ENCODE assay signal across 9 cellular contexts in genomic region chr9:33289501-33289900, GRCh38. TPM values are rescaled to one million over a fixed set of nuclear protein-coding genes. Genes with fewer than 3 reads are reported as not detected.
DNase-seq lines count a peak whose midpoint lies in the region; ATAC-seq and TF ChIP-seq lines count a peak whose summit lies in the region.
"Had no signal": no experiment of that assay in that cellular context is flagged by ENCODE, and none has a peak within 500 bp of the region (broad histone marks: within the 10 kb centered on the region; RNA-seq: fewer than 3 reads in every experiment).

No MANE protein-coding gene starts in this region.

- H2BK120ac ChIP-seq in mesenchymal stem cell (ENCODE audit: low read depth, low read length), result no peak overlapping the region

- no peak for ATAC-seq in RWPE2 (ENCODE audit: low read depth)
- ATAC-seq in HG03521 (IDR thresholded peaks at IDR 0.05; ENCODE audit: unreplicated experiment), result no peak

- H3K4me3 ChIP-seq in RWPE2 (ENCODE audit: severe bottlenecking) (peak overlapping the region; percentile 67), mammary epithelial cell (replicated peaks in 1 of 3; ENCODE audit: insufficient read depth in 1 of 3, low read depth in 2 of 3, low read length in 3 of 3) (peak overlapping the region in 2 of 3 experiments; percentile 75 to 83), mesenchymal stem cell (ENCODE audit: insufficient read depth in 1 of 2, low read depth in 1 of 2, low read length in 2 of 2) (peak overlapping the region; percentile 20 to 97), testis (peak overlapping the region; percentile 73 to 86)

- peak overlapping the region in 1 of 2 experiments; percentile 51 for H2BK12ac ChIP-seq in mesenchymal stem cell (ENCODE audit: low read length in 2 of 2)

- BruUV-seq in mammary epithelial cell (replicated peaks; lab: Mats Ljungman, UMichigan), result no TSS peak

- no peak overlapping the region for H2BK5ac ChIP-seq in mesenchymal stem cell (ENCODE audit: low read depth, low read length, poor library complexity, severe bottlenecking)

- peak overlapping the region; percentile 80 for H3K4me2 ChIP-seq in mammary epithelial cell (ENCODE audit: insufficient read depth, low read depth, low read length)
- H3K4me2 ChIP-seq in mesenchymal stem cell (ENCODE audit: low read length, poor library complexity, severe bottlenecking), result peak overlapping the region; percentile 79

- H3K9ac ChIP-seq in mammary epithelial cell (ENCODE audit: insufficient read depth, low read length) (peak overlapping the region; percentile 64), mesenchymal stem cell (ENCODE audit: low read length) (peak overlapping the region; percentile 100)

- H3K36me3 ChIP-seq in RWPE2 (ENCODE audit: low read depth), result peaks cover 37% of the 10 kb centered on the region
- peaks cover 12% of the 10 kb centered on the region for H3K36me3 ChIP-seq in mammary epithelial cell (ENCODE audit: insufficient read depth, low read length)
- peaks cover 4 to 41% of the 10 kb centered on the region in 2 experiments for H3K36me3 ChIP-seq in mesenchymal stem cell (ENCODE audit: control insufficient read depth in 1 of 2, insufficient read depth in 2 of 2, low read depth in 1 of 2, low read length in 2 of 2)
- H3K36me3 ChIP-seq in testis (ENCODE audit: low read depth, missing control alignments), result no peaks in the 10 kb centered on the region

- H2AK5ac ChIP-seq in mesenchymal stem cell (ENCODE audit: low read length, severe bottlenecking), result peak overlapping the region; percentile 68

- H3K23ac ChIP-seq in mesenchymal stem cell (ENCODE audit: low read length in 2 of 2), result no peak overlapping the region

- H4K20me1 ChIP-seq in mammary epithelial cell (ENCODE audit: insufficient read depth, low read length), result no peaks in the 10 kb centered on the region

- intact Hi-C loops in mammary epithelial cell (cut with micrococcal nuclease), result no loop called here
- intact Hi-C loops in testis (cut with DNase I; ENCODE audit: low total_unique reads), result no loop called here

- TF ChIP-seq POLR2A in testis (IDR thresholded peaks at IDR 0.05), result no peak

- 0% methylated on average over 2 of the region's 12 CpGs for WGBS in mammary epithelial cell (ENCODE audit: low coverage, missing lambda C conversion rate)
- 98% methylated on average over 4 of the region's 12 CpGs for WGBS in mesenchymal stem cell
- WGBS in testis, 2 donors, result 5 to 14% methylated on average over 11 to 12 of the region's 12 CpGs

- peak overlapping the region; percentile 46 to 87 for H3K18ac ChIP-seq in mesenchymal stem cell (ENCODE audit: low read depth in 1 of 2, low read length in 2 of 2)

- H2AFZ ChIP-seq in mammary epithelial cell (ENCODE audit: low read depth, low read length), result peak overlapping the region; percentile 76
- no peak overlapping the region for H2AFZ ChIP-seq in mesenchymal stem cell (ENCODE audit: low read depth, low read length)

- H3K79me1 ChIP-seq in mesenchymal stem cell (replicated peaks; ENCODE audit: low read length, poor library complexity, severe bottlenecking), result peaks cover 8% of the 10 kb centered on the region

- in situ Hi-C loops in mammary epithelial cell (cut with MboI; ENCODE audit: low sequenced_read_pairs in 2 of 2), result loop anchor here in 1 of 2 donors (25.0 kb wide), 1 partner anchor 173 kb away; the partner anchor contains the start of gene NOL6

- peak overlapping the region in 1 of 2 experiments; percentile 81 for H3K4ac ChIP-seq in mesenchymal stem cell (ENCODE audit: low read depth in 1 of 2, low read length in 2 of 2)

- peak overlapping the region; percentile 78 for H4K8ac ChIP-seq in mesenchymal stem cell (ENCODE audit: low read length)

- H3K4me1 ChIP-seq in RWPE2 (ENCODE audit: insufficient read depth, poor library complexity, severe bottlenecking) (no peaks in the 10 kb centered on the region), mammary epithelial cell (ENCODE audit: insufficient read depth, low read length) (peaks cover 23% of the 10 kb centered on the region), mesenchymal stem cell (ENCODE audit: control insufficient read depth, insufficient read depth, low read depth, low read length) (peaks cover 9% of the 10 kb centered on the region), testis (peaks cover 23% of the 10 kb centered on the region)

- H3K27me3 ChIP-seq in RWPE2 (ENCODE audit: insufficient read depth, poor library complexity, severe bottlenecking), result no peaks in the 10 kb centered on the region
- no peaks in the 10 kb centered on the region for H3K27me3 ChIP-seq in mammary epithelial cell (ENCODE audit: insufficient read depth, low read length)
- no peaks in the 10 kb centered on the region for H3K27me3 ChIP-seq in mesenchymal stem cell (ENCODE audit: control insufficient read depth in 1 of 2, insufficient read depth in 1 of 2, low read length in 2 of 2)
- H3K27me3 ChIP-seq in testis, result no peaks in the 10 kb centered on the region

- dilution Hi-C loops in mammary epithelial cell (cut with HindIII; ENCODE audit: low sequenced_read_pairs), result no loop called here

- CTCF ChIA-PET in mammary epithelial cell (lab: Charles Lee; ENCODE audit: low non-redundant PET), result no interaction called here

- H3K9me3 ChIP-seq in RWPE2 (ENCODE audit: severe bottlenecking) (no peaks in the 10 kb centered on the region), mammary epithelial cell (replicated peaks; ENCODE audit: insufficient read depth, low read length) (no peaks in the 10 kb centered on the region), mesenchymal stem cell (ENCODE audit: control insufficient read depth, low read length) (no peaks in the 10 kb centered on the region), testis (no peaks in the 10 kb centered on the region)

- no peak overlapping the region for H2BK15ac ChIP-seq in mesenchymal stem cell (ENCODE audit: low read depth, poor library complexity, severe bottlenecking)

- DNase-seq in ELF-1 (ENCODE audit: low read depth, low spot score) (peak; percentile 13), RWPE2 (ENCODE audit: low spot score) (no peak), mammary epithelial cell (no peak), mesenchymal stem cell (no peak), testis (no peak), dedifferentiated amniotic fluid mesenchymal stem cell (ENCODE audit: extremely low spot score) (no peak), epidermal melanocyte (ENCODE audit: insufficient read length, low spot score) (no peak)

- peak overlapping the region; percentile 70 for H4K91ac ChIP-seq in mesenchymal stem cell (ENCODE audit: low read length)

- H3K27ac ChIP-seq in RWPE2 (ENCODE audit: poor library complexity, severe bottlenecking) (peak overlapping the region; percentile 88), mammary epithelial cell (ENCODE audit: insufficient read depth, low read depth, low read length) (peak overlapping the region; percentile 100), mesenchymal stem cell (ENCODE audit: low read length, poor library complexity, severe bottlenecking) (no peak overlapping the region), testis (peak overlapping the region; percentile 89 to 95)

- TF ChIP-seq CTCF in RWPE2 (IDR thresholded peaks at IDR 0.05; ENCODE audit: poor library complexity, severe bottlenecking) (no peak), mammary epithelial cell (conservative IDR thresholded peaks at IDR 0.05 in 1 of 2, IDR thresholded peaks at IDR 0.05 in 1 of 2; ENCODE audit: extremely low read depth in 1 of 2, insufficient read depth in 1 of 2, low read depth in 1 of 2, low read length in 2 of 2) (no peak), testis (IDR thresholded peaks at IDR 0.05) (no peak)

- no peak overlapping the region for H3K14ac ChIP-seq in mesenchymal stem cell (ENCODE audit: low read length in 2 of 2)

- peaks cover 39% of the 10 kb centered on the region for H3K79me2 ChIP-seq in mammary epithelial cell (ENCODE audit: insufficient read depth, low read length)

RNA-seq across cellular contexts. Expression of gene NFX1, which starts 0.8 kb away (rescaled TPM):
- total RNA-seq in mammary epithelial cell (10 to 100 TPM; 29.8 to 47.2 TPM), testis (10 to 100 TPM; 46.7 to 48.6 TPM)
- polyA plus RNA-seq in mammary epithelial cell (23.8 TPM), testis (ENCODE audit: insufficient read depth, low read depth, low replicate concordance) (30.0 TPM)
- 33.1 TPM for polyA minus RNA-seq in mammary epithelial cell
- polyA plus RNA-seq in mesenchymal stem cell (2013, experiment 1 of 2), result 21.7 TPM
- 21.5 TPM for polyA plus RNA-seq in mesenchymal stem cell (2013, experiment 2 of 2)

RNA-seq across cellular contexts. Expression of gene CHMP5, which starts 24.7 kb away (rescaled TPM):
- total RNA-seq in mammary epithelial cell (10 to 100 TPM; 52.7 to 54.0 TPM), testis (10 to 100 TPM; 53.2 to 57.0 TPM)
- polyA plus RNA-seq in mammary epithelial cell (50.6 TPM), testis (ENCODE audit: insufficient read depth, low read depth, low replicate concordance) (84.1 TPM)
- 30.3 TPM for polyA minus RNA-seq in mammary epithelial cell
- polyA plus RNA-seq in mesenchymal stem cell (2013, experiment 1 of 2), result 55.8 TPM
- 60.2 TPM for polyA plus RNA-seq in mesenchymal stem cell (2013, experiment 2 of 2)

RNA-seq across cellular contexts. Expression of gene BAG1, which starts 25.0 kb away (rescaled TPM):
- total RNA-seq in mammary epithelial cell (10 to 100 TPM; 28.5 to 30.9 TPM), testis (100 to 1,000 TPM in 1 of 2 donors, 10 to 100 TPM in 1; 96.6 to 147 TPM)
- polyA plus RNA-seq in mammary epithelial cell (20.3 TPM), testis (ENCODE audit: insufficient read depth, low read depth, low replicate concordance) (203 TPM)
- polyA minus RNA-seq in mammary epithelial cell, result 5.4 TPM
- polyA plus RNA-seq in mesenchymal stem cell (2013, experiment 1 of 2), result 33.1 TPM
- 33.0 TPM for polyA plus RNA-seq in mesenchymal stem cell (2013, experiment 2 of 2)

RNA-seq across cellular contexts. Expression of gene SPINK4, which starts 49.5 kb away (rescaled TPM):
- not detected for total RNA-seq in mammary epithelial cell
- not detected for polyA plus RNA-seq in mammary epithelial cell
- not detected for polyA minus RNA-seq in mammary epithelial cell
- polyA plus RNA-seq in mesenchymal stem cell (2013, experiment 1 of 2), result not detected
- polyA plus RNA-seq in mesenchymal stem cell (2013, experiment 2 of 2), result 0.18 TPM
- total RNA-seq in testis, result not detected
- not detected for polyA plus RNA-seq in testis (ENCODE audit: insufficient read depth, low read depth, low replicate concordance)
- total RNA-seq: LHCN-M2 had no signal
